Comparison of ENCODE assay signal across 17 cellular contexts in genomic region chr3:58617338-58617761, GRCh38. TPM values are rescaled to one million over a fixed set of nuclear protein-coding genes. Genes with fewer than 3 reads are reported as not detected.
A peak's percentile ranks its signal among the peaks of the same experiment; 100 is the strongest.
DNase-seq lines count a peak whose midpoint lies in the region; TF ChIP-seq lines count a peak whose summit lies in the region.
"Had no signal": no experiment of that assay in that cellular context is flagged by ENCODE, and none has a peak within 500 bp of the region (broad histone marks: within the 10 kb centered on the region; RNA-seq: fewer than 3 reads in every experiment).

No MANE protein-coding gene starts in this region.

- no peaks in the 10 kb centered on the region for H3K4me1 Mint-ChIP-seq in glutamatergic neuron (ENCODE audit: low read depth, unreplicated experiment)
- H3K4me1 Mint-ChIP-seq: activated CD4-positive, alpha-beta T cell treated with anti-CD3 and anti-CD28 coated beads, Interleukin-2, amount 10 ng/mL, durations not matched to agents 7 days and 5 days; CD8-positive, alpha-beta memory T cell had no signal

- TF ChIP-seq CTCF in choroid plexus epithelial cell (conservative IDR thresholded peaks at IDR 0.05; ENCODE audit: low read depth, low read length) (no peak), glutamatergic neuron (IDR thresholded peaks at IDR 0.05; ENCODE audit: partially characterized antibody, unreplicated experiment) (no peak)

- no peaks in the 10 kb centered on the region for H3K36me3 Mint-ChIP-seq in glutamatergic neuron (ENCODE audit: unreplicated experiment)
- H3K36me3 Mint-ChIP-seq: CD8-positive, alpha-beta memory T cell had no signal

- peaks cover 5% of the 10 kb centered on the region for H3K27me3 Mint-ChIP-seq in glutamatergic neuron (ENCODE audit: unreplicated experiment)

- DNase-seq in ELF-1 (ENCODE audit: low read depth, low spot score) = peak; percentile 94
- peak; percentile 58 for DNase-seq in choroid plexus epithelial cell (ENCODE audit: low read depth)
- peak; percentile 74 for DNase-seq in islet precursor cell
- peak; percentile 50 for DNase-seq in skeletal muscle cell (ENCODE audit: low read depth)
- DNase-seq in LoVo (ENCODE audit: low spot score) = no peak
- DNase-seq in glutamatergic neuron = no peak
- DNase-seq in cerebellum (ENCODE audit: low spot score) = no peak
- DNase-seq in NCI-H2029 treated with DMSO at 0.1 percent for 48 hours (lab: John Stamatoyannopoulos, UW) = no peak
- DNase-seq: ACHN; activated CD4-positive, alpha-beta T cell treated with anti-CD3 and anti-CD28 coated beads, Interleukin-2, amount 10 ng/mL, durations not matched to agents 7 days and 5 days; activated T-cell treated with anti-CD3 and anti-CD28 coated beads, Interleukin-2, amount 50 U/mL, for 4 hours; CD8-positive, alpha-beta memory T cell; foreskin keratinocyte; NCI-H2171; SIG-M5; stimulated activated CD4-positive, alpha-beta T cell treated with anti-CD3 and anti-CD28 coated beads, Interleukin-2, amount 100 ng/mL, for 24 hours had no signal

- H3K9me3 Mint-ChIP-seq in glutamatergic neuron (ENCODE audit: unreplicated experiment) = peaks cover 2% of the 10 kb centered on the region
- H3K9me3 Mint-ChIP-seq: activated CD4-positive, alpha-beta T cell treated with anti-CD3 and anti-CD28 coated beads, Interleukin-2, amount 10 ng/mL, durations not matched to agents 7 days and 5 days; activated T-cell treated with anti-CD3 and anti-CD28 coated beads, Interleukin-2, amount 50 U/mL, for 4 hours; CD8-positive, alpha-beta memory T cell had no signal

- no peak overlapping the region for H3K4me3 Mint-ChIP-seq in glutamatergic neuron (ENCODE audit: unreplicated experiment)
- H3K4me3 Mint-ChIP-seq: activated CD4-positive, alpha-beta T cell treated with anti-CD3 and anti-CD28 coated beads, Interleukin-2, amount 10 ng/mL, durations not matched to agents 7 days and 5 days; activated T-cell treated with anti-CD3 and anti-CD28 coated beads, Interleukin-2, amount 50 U/mL, for 4 hours; CD8-positive, alpha-beta memory T cell had no signal

- H3K27ac Mint-ChIP-seq in glutamatergic neuron (ENCODE audit: unreplicated experiment) = no peak overlapping the region
- H3K27ac Mint-ChIP-seq: activated CD4-positive, alpha-beta T cell treated with anti-CD3 and anti-CD28 coated beads, Interleukin-2, amount 10 ng/mL, durations not matched to agents 7 days and 5 days had no signal

- H3K4me3 ChIP-seq in choroid plexus epithelial cell (ENCODE audit: low read depth, low read length) (no peak overlapping the region), skeletal muscle cell (ENCODE audit: low read depth, low read length) (no peak overlapping the region)

RNA-seq across cellular contexts. Expression of gene FAM107A, which starts 40.2 kb away (rescaled TPM):
- total RNA-seq in glutamatergic neuron (ENCODE audit: unreplicated experiment) = not detected
- 13.1 TPM for total RNA-seq in cerebellum
- total RNA-seq: activated CD4-positive, alpha-beta T cell treated with anti-CD3 and anti-CD28 coated beads, Interleukin-2, amount 10 ng/mL, durations not matched to agents 7 days and 5 days; activated T-cell treated with anti-CD3 and anti-CD28 coated beads, Interleukin-2, amount 50 U/mL, for 4 hours; CD8-positive, alpha-beta memory T cell; foreskin keratinocyte; mononuclear cell had no signal

RNA-seq across cellular contexts. Expression of gene FAM3D, which starts 49.2 kb away (rescaled TPM):
- total RNA-seq in glutamatergic neuron (ENCODE audit: unreplicated experiment) (not detected), cerebellum (not detected)
- total RNA-seq: activated CD4-positive, alpha-beta T cell treated with anti-CD3 and anti-CD28 coated beads, Interleukin-2, amount 10 ng/mL, durations not matched to agents 7 days and 5 days; activated T-cell treated with anti-CD3 and anti-CD28 coated beads, Interleukin-2, amount 50 U/mL, for 4 hours; CD8-positive, alpha-beta memory T cell; foreskin keratinocyte; mononuclear cell had no signal

Comparison
In these comparisons a context has a peak if more than half of its experiments do, and no peak if none do; other contexts are left out.
1. DNase-seq: peak in ELF-1 (single experiment), choroid plexus epithelial cell (single experiment), islet precursor cell (single experiment) and skeletal muscle cell (single experiment); none in LoVo (single experiment), glutamatergic neuron (single experiment), cerebellum (single experiment) and NCI-H2029 treated with DMSO at 0.1 percent for 48 hours (single experiment).
2. RNA of gene FAM107A, which starts 40.2 kb away (total RNA-seq): 13.1 TPM in cerebellum (single experiment); not detected in glutamatergic neuron (single experiment); every median in the first group is over 10 times any median in the second.